ENCODE assay signal across 8 cellular contexts in the genomic region with DNA sequence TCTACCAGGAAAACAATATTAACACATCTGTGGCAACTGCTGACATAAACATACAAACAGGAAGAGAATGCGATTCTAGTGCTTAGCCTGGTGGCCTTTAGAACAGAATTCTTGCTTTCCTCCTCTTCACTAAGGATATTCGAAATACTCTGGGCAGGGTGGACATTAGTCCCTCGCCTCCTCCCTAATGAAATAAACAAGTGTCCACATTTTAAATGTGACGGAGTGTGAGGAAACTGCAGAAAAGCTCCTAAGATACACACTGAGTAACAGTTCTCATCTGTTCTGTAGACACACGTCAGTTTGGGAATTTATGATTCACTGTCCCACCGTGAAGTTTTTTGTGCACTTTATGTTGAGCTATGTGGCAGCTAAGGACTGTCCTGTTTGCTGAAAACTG. TPM values are rescaled to one million over a fixed set of nuclear protein-coding genes. Genes with fewer than 3 reads are reported as not detected.
DNase-seq lines count a peak whose midpoint lies in the region; ATAC-seq and TF ChIP-seq lines count a peak whose summit lies in the region.

No MANE protein-coding gene starts in this region.

- no peak overlapping the region for H3K14ac ChIP-seq in neuronal stem cell (ENCODE audit: low read length)

- H3K36me3 ChIP-seq in cardiac muscle cell (no peaks in the 10 kb centered on the region), fibroblast of lung (ENCODE audit: control insufficient read depth, insufficient read depth, low read length) (no peaks in the 10 kb centered on the region), neuronal stem cell (replicated peaks in 1 of 2; ENCODE audit: control insufficient read depth in 2 of 2, insufficient read depth in 2 of 2, low read length in 2 of 2) (no peaks in the 10 kb centered on the region)

- H3K27me3 ChIP-seq in cardiac muscle cell (no peaks in the 10 kb centered on the region), fibroblast of lung (ENCODE audit: control insufficient read depth, insufficient read depth, low read length) (no peaks in the 10 kb centered on the region), neuronal stem cell (ENCODE audit: control insufficient read depth in 3 of 3, insufficient read depth in 3 of 3, low read depth in 1 of 3, low read length in 3 of 3) (no peaks in the 10 kb centered on the region)

- no peaks in the 10 kb centered on the region for H3K79me1 ChIP-seq in neuronal stem cell (ENCODE audit: low read depth, low read length)

- H3K9me3 ChIP-seq in cardiac muscle cell (ENCODE audit: low read depth) (no peaks in the 10 kb centered on the region), fibroblast of lung (ENCODE audit: control insufficient read depth, insufficient read depth, low read depth, low read length) (no peaks in the 10 kb centered on the region), neuronal stem cell (replicated peaks in 1 of 2; ENCODE audit: control insufficient read depth in 2 of 2, insufficient read depth in 1 of 2, low read depth in 1 of 2, low read length in 2 of 2) (no peaks in the 10 kb centered on the region)

- DNase-seq in cardiac muscle cell (ENCODE audit: low read depth in 1 of 2, low spot score in 1 of 2) (peak in 1 of 2 donors; percentile 39), Right ventricle myocardium inferior (ENCODE audit: missing footprints) (no peak), RKO (ENCODE audit: low spot score) (peak; percentile 83), fibroblast of lung (ENCODE audit: low read depth in 2 of 2) (peak in 1 of 2 donors; percentile 50), neuronal stem cell (ENCODE audit: low spot score) (no peak), 8988T (no peak), NOMO-1 treated with DMSO at 0.1 percent for 48 hours (lab: John Stamatoyannopoulos, UW; ENCODE audit: unreplicated experiment) (no peak)

- no peak overlapping the region for H3K4ac ChIP-seq in neuronal stem cell (ENCODE audit: low read length)

- no peak for ATAC-seq in Right ventricle myocardium inferior
- no peak for ATAC-seq in GM18858 (IDR thresholded peaks at IDR 0.05; ENCODE audit: unreplicated experiment)

- no peak for TF ChIP-seq CTCF in cardiac muscle cell (IDR thresholded peaks at IDR 0.05; ENCODE audit: low read depth, low read length)
- no peak for TF ChIP-seq CTCF in fibroblast of lung (conservative IDR thresholded peaks at IDR 0.05 in 1 of 2, IDR thresholded peaks at IDR 0.05 in 1 of 2; ENCODE audit: low read depth in 1 of 2, low read length in 2 of 2)

- H2BK120ac ChIP-seq in neuronal stem cell (ENCODE audit: low read depth, low read length) = no peak overlapping the region

- no peak overlapping the region for H4K91ac ChIP-seq in neuronal stem cell (ENCODE audit: low read depth, low read length, poor library complexity)

- H4K8ac ChIP-seq in neuronal stem cell (ENCODE audit: low read depth, low read length) = no peak overlapping the region

- no peak overlapping the region for H3K18ac ChIP-seq in neuronal stem cell (ENCODE audit: low read length)

- H3K27ac ChIP-seq in cardiac muscle cell (peak overlapping the region; percentile 88), fibroblast of lung (ENCODE audit: insufficient read depth, low read length) (peak overlapping the region; percentile 94), neuronal stem cell (replicated peaks; ENCODE audit: low read length) (no peak overlapping the region)

- H3K79me2 ChIP-seq in fibroblast of lung (ENCODE audit: control insufficient read depth, insufficient read depth, low read length) = peaks cover 60% of the 10 kb centered on the region

- peak overlapping the region; percentile 30 for H3K4me2 ChIP-seq in fibroblast of lung (ENCODE audit: extremely low read depth, insufficient read depth, low read length)
- peak overlapping the region; percentile 84 for H3K4me2 ChIP-seq in neuronal stem cell (ENCODE audit: insufficient read depth, low read length, poor library complexity, severe bottlenecking)

- H2BK12ac ChIP-seq in neuronal stem cell (ENCODE audit: low read length) = no peak overlapping the region

- H2BK5ac ChIP-seq in neuronal stem cell (ENCODE audit: low read length) = no peak overlapping the region

- no peak overlapping the region for H2AK5ac ChIP-seq in neuronal stem cell (ENCODE audit: low read depth, low read length)

- H2AFZ ChIP-seq in fibroblast of lung (ENCODE audit: low read length) (no peak overlapping the region), neuronal stem cell (ENCODE audit: low read length) (peak overlapping the region; percentile 93)

- H3K4me3 ChIP-seq in cardiac muscle cell (peak overlapping the region; percentile 49), fibroblast of lung (replicated peaks in 1 of 4; ENCODE audit: control extremely low read depth in 1 of 4, insufficient read depth in 1 of 4, low read depth in 3 of 4, low read length in 4 of 4) (peak overlapping the region; percentile 56 to 98 (median 80)), neuronal stem cell (ENCODE audit: low read length in 2 of 2) (peak overlapping the region in 1 of 2 donors; percentile 56)

- H3K4me1 ChIP-seq in cardiac muscle cell (ENCODE audit: low read depth) (peaks cover 23% of the 10 kb centered on the region), fibroblast of lung (ENCODE audit: control insufficient read depth, extremely low read depth, insufficient read depth, low read length) (peaks cover 14% of the 10 kb centered on the region), neuronal stem cell (ENCODE audit: control insufficient read depth in 2 of 2, insufficient read depth in 1 of 2, low read depth in 1 of 2, low read length in 2 of 2) (peaks cover 2% of the 10 kb centered on the region in 2 donors)

- peak overlapping the region; percentile 79 for H3K9ac ChIP-seq in fibroblast of lung (ENCODE audit: insufficient read depth, low read length)
- no peak overlapping the region for H3K9ac ChIP-seq in neuronal stem cell (ENCODE audit: low read depth, low read length, poor library complexity)

- intact Hi-C loops in Right ventricle myocardium inferior (cut with DNase I) = loop anchor here (2.0 to 5.0 kb wide), 4 partner anchors 52 to 258 kb away; no protein-coding TSS in a partner anchor

- no peak overlapping the region for H2BK15ac ChIP-seq in neuronal stem cell (ENCODE audit: low read length)

- H4K20me1 ChIP-seq in fibroblast of lung (ENCODE audit: control insufficient read depth, extremely low read depth, insufficient read depth, low read length) = no peaks in the 10 kb centered on the region

- WGBS in neuronal stem cell (ENCODE audit: extremely low coverage in 2 of 2, insufficient read length in 2 of 2, insufficient replicate concordance in 1 of 2), 2 donors = no CpG with 5 or more reads among the region's 6 CpGs

- H3K23ac ChIP-seq in neuronal stem cell (ENCODE audit: low read depth, low read length, poor library complexity) = no peak overlapping the region

RNA-seq across cellular contexts. Expression of a gene that starts 0.6 kb away (rescaled TPM):
- total RNA-seq in cardiac muscle cell (23.5 and 23.8 TPM in 2 replicates), Right ventricle myocardium inferior (36.4 TPM), fibroblast of lung (16.2 and 44.6 TPM in 2 replicates)
- polyA plus RNA-seq in cardiac muscle cell (15.7 and 16.5 TPM in 2 replicates), fibroblast of lung (22.0 and 25.2 TPM in 2 replicates)
- 19.6 and 23.0 TPM in 2 replicates for polyA plus RNA-seq in fibroblast of lung (2012)
- 38.8 and 44.0 TPM in 2 replicates for polyA minus RNA-seq in fibroblast of lung (ENCODE audit: low replicate concordance)
- 1.4 TPM for polyA plus RNA-seq in neuronal stem cell (2013, experiment 1 of 2)
- 1.4 TPM for polyA plus RNA-seq in neuronal stem cell (2013, experiment 2 of 2)
